ENCODE assay signal across 1 cellular context in the genomic region with DNA sequence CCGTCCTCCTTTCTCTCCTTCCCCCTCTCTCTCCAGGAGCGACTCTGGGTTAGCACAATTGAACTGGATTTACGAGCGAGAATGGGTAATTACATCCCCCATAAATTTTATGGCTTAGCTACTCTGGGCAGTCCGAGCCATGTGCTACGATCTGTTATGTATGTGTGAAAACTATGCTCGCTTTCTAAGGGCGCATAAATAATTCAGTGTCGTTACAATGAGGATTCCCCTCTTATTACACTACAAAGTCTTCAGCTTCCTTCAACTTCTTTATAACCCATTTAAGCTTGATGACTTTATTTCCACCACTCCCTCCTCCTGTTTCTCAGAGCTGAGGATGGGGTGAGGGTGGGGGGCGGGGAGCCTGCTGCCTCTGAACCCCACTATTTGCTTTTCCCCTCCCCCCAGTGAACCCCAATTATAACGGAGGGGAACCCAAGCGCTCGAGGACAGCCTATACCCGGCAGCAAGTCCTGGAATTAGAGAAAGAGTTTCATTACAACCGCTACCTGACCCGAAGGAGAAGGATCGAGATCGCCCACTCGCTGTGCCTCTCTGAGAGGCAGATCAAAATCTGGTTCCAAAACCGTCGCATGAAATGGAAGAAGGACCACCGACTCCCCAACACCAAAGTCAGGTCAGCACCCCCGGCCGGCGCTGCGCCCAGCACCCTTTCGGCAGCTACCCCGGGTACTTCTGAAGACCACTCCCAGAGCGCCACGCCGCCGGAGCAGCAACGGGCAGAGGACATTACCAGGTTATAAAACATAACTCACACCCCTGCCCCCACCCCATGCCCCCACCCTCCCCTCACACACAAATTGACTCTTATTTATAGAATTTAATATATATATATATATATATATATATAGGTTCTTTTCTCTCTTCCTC.
TF ChIP-seq lines count a peak whose summit lies in the region.

No MANE protein-coding gene starts in this region.

TF ChIP-seq in endothelial cell of umbilical vein, 7 proteins besides CTCF, POLR2A, EP300 and RAD21:
- TF ChIP-seq JUN (IDR thresholded peaks at IDR 0.05; ENCODE audit: borderline replicate concordance, insufficient read depth, insufficient read length, low read depth) (no peak), FOS (IDR thresholded peaks at IDR 0.05; ENCODE audit: borderline replicate concordance, insufficient read depth, low read length) (no peak), GATA2 (IDR thresholded peaks at IDR 0.05; ENCODE audit: insufficient read depth, insufficient read length, low read depth, low read length) (no peak), MYC (IDR thresholded peaks at IDR 0.05; ENCODE audit: low read depth, low read length) (no peak), POLR2AphosphoS5 (IDR thresholded peaks at IDR 0.05; ENCODE audit: insufficient read depth, low read depth, low read length) (no peak), EZH2 (IDR thresholded peaks at IDR 0.05; ENCODE audit: borderline replicate concordance, low read depth, low read length, severe bottlenecking) (no peak)
- TF ChIP-seq, protein P1, sequence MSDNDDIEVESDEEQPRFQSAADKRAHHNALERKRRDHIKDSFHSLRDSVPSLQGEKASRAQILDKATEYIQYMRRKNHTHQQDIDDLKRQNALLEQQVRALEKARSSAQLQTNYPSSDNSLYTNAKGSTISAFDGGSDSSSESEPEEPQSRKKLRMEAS (IDR thresholded peaks at IDR 0.05; ENCODE audit: insufficient read depth, insufficient read length), result no peak
